In the genomic region with DNA sequence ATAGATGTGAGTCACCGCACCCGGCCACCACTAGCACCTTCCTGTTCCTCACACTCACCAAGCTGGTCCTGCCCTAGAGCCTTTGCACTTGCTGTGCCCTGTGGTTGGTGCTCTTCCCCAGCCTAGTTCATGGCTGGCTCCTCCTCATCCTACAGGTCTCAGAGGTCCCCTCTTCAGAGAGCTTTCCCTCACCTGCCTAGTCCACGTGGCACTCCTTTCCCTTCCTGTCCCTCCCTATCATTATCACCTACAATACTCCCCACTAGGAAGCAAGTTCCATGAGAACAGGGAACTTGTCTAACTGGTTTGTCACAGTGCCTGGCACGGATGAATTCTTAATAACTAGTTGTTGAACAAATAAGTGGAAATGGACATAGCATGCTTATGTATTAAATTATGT, we compare ENCODE assay signal across 13 cellular contexts. TPM values are rescaled to one million over a fixed set of nuclear protein-coding genes. Genes with fewer than 3 reads are reported as not detected.
DNase-seq lines count a peak whose midpoint lies in the region; ATAC-seq and TF ChIP-seq lines count a peak whose summit lies in the region.
"Had no signal": no experiment of that assay in that cellular context is flagged by ENCODE, and none has a peak within 500 bp of the region (broad histone marks: within the 10 kb centered on the region; RNA-seq: fewer than 3 reads in every experiment).

No MANE protein-coding gene starts in this region.

- no peaks in the 10 kb centered on the region for H3K9me3 ChIP-seq in lung (ENCODE audit: control insufficient read depth in 2 of 2, insufficient read depth in 1 of 2, low read length in 1 of 2)
- H3K9me3 ChIP-seq: heart left ventricle had no signal

- H3K9me3 Mint-ChIP-seq in activated T-helper 17 cell treated with anti-CD3 and anti-CD28 coated beads, Interleukin-2, amount 50 U/mL, for 72 hours = no peaks in the 10 kb centered on the region
- H3K9me3 Mint-ChIP-seq: activated naive CD4-positive, alpha-beta T cell treated with anti-CD3 and anti-CD28 coated beads, Interleukin-2, amount 10 ng/mL, durations not matched to agents 7 days and 5 days had no signal

- H3K4me3 Mint-ChIP-seq in activated T-helper 17 cell treated with anti-CD3 and anti-CD28 coated beads, Interleukin-2, amount 50 U/mL, for 72 hours = no peak overlapping the region
- H3K4me3 Mint-ChIP-seq: activated naive CD4-positive, alpha-beta T cell treated with anti-CD3 and anti-CD28 coated beads, Interleukin-2, amount 10 ng/mL, durations not matched to agents 7 days and 5 days had no signal

- H3K36me3 ChIP-seq in lung (ENCODE audit: control insufficient read depth in 2 of 2, insufficient read depth in 2 of 2, low read length in 2 of 2) = no peaks in the 10 kb centered on the region
- H3K36me3 ChIP-seq: heart left ventricle had no signal

- TF ChIP-seq CTCF in lung (IDR thresholded peaks at IDR 0.05; ENCODE audit: control extremely low read depth, extremely low read depth) = no peak

- peaks cover 5% of the 10 kb centered on the region for H3K4me1 Mint-ChIP-seq in activated T-helper 17 cell treated with anti-CD3 and anti-CD28 coated beads, Interleukin-2, amount 50 U/mL, for 72 hours

- H3K27me3 ChIP-seq in lung (ENCODE audit: control insufficient read depth, insufficient read depth) = no peaks in the 10 kb centered on the region
- H3K27me3 ChIP-seq: heart left ventricle had no signal

- ATAC-seq in activated T-helper 17 cell treated with anti-CD3 and anti-CD28 coated beads, Interleukin-2, amount 50 U/mL, for 72 hours (replicated peaks) = no peak
- ATAC-seq in lung (ENCODE audit: insufficient read depth, low FRiP score) (peak; percentile 35), HG02840 (IDR thresholded peaks at IDR 0.05; ENCODE audit: low FRiP score, unreplicated experiment) (no peak), GM18868 (IDR thresholded peaks at IDR 0.05; ENCODE audit: unreplicated experiment) (no peak), GM18502 (IDR thresholded peaks at IDR 0.05; ENCODE audit: poor library complexity, unreplicated experiment) (no peak)
- ATAC-seq: heart left ventricle had no signal

- peak overlapping the region in 1 of 2 donors; percentile 79 for H3K27ac ChIP-seq in lung (ENCODE audit: low read depth in 1 of 2, low read length in 1 of 2)
- H3K27ac ChIP-seq: heart left ventricle had no signal

- 48 to 63% methylated on average over 4 of the region's 4 CpGs for WGBS in lung, 2 donors

- no peak overlapping the region for H3K4me3 ChIP-seq in lung
- H3K4me3 ChIP-seq: heart left ventricle had no signal

- no peaks in the 10 kb centered on the region for H3K36me3 Mint-ChIP-seq in activated T-helper 17 cell treated with anti-CD3 and anti-CD28 coated beads, Interleukin-2, amount 50 U/mL, for 72 hours (ENCODE audit: low read depth)
- H3K36me3 Mint-ChIP-seq: activated naive CD4-positive, alpha-beta T cell treated with anti-CD3 and anti-CD28 coated beads, Interleukin-2, amount 10 ng/mL, durations not matched to agents 7 days and 5 days had no signal

- DNase-seq in SIG-M5 treated with dmso at 0.1 percent for 504 hours (lab: John Stamatoyannopoulos, UW; ENCODE audit: unreplicated experiment) (peak; percentile 76), SIG-M5 (lab: John Stamatoyannopoulos, UW) (no peak), lung (ENCODE audit: low spot score) (peak; percentile 82), anterior cingulate cortex (lab: John Stamatoyannopoulos, UW) (no peak)
- DNase-seq: activated CD4-positive, alpha-beta T cell treated with anti-CD3 and anti-CD28 coated beads, Interleukin-2, amount 50 U/mL, for 1 hour; activated naive CD4-positive, alpha-beta T cell treated with anti-CD3 and anti-CD28 coated beads, Interleukin-2, amount 10 ng/mL, durations not matched to agents 7 days and 5 days; DND-41; heart left ventricle; NCI-H446 treated with DMSO at 0.1 percent for 48 hours had no signal

- H3K27ac Mint-ChIP-seq in activated T-helper 17 cell treated with anti-CD3 and anti-CD28 coated beads, Interleukin-2, amount 50 U/mL, for 72 hours = peak overlapping the region; percentile 80
- H3K27ac Mint-ChIP-seq: activated naive CD4-positive, alpha-beta T cell treated with anti-CD3 and anti-CD28 coated beads, Interleukin-2, amount 10 ng/mL, durations not matched to agents 7 days and 5 days had no signal

- H3K4me1 ChIP-seq in lung (ENCODE audit: control insufficient read depth in 2 of 2, insufficient read depth in 2 of 2, low read length in 2 of 2) = peaks cover 0 to 20% of the 10 kb centered on the region in 2 donors

- H3K27me3 Mint-ChIP-seq in activated T-helper 17 cell treated with anti-CD3 and anti-CD28 coated beads, Interleukin-2, amount 50 U/mL, for 72 hours = no peaks in the 10 kb centered on the region

RNA-seq across cellular contexts. Expression of gene TMED10, which starts 24.0 kb away (rescaled TPM):
- 100 to 1,000 TPM; 142 to 179 TPM for total RNA-seq in activated T-helper 17 cell treated with anti-CD3 and anti-CD28 coated beads, Interleukin-2, amount 50 U/mL, for 72 hours
- total RNA-seq in lung = 100 to 1,000 TPM; 217 to 398 TPM
- polyA plus RNA-seq in lung = 100 to 1,000 TPM in 1 of 2 donors, 10 to 100 TPM in 1; 79.5 to 332 TPM

Comparison
In these comparisons a context has a peak if more than half of its experiments do, and no peak if none do; other contexts are left out.
1. DNase-seq: peak in SIG-M5 treated with dmso at 0.1 percent for 504 hours (single experiment) and lung (single experiment); none in SIG-M5 (single experiment) and anterior cingulate cortex (0 of 58).